In genomic region chr5:132110930-132111329, GRCh38 we compare ENCODE assay signal across 23 cellular contexts. TPM values are rescaled to one million over a fixed set of nuclear protein-coding genes. Genes with fewer than 3 reads are reported as not detected.
DNase-seq lines count a peak whose midpoint lies in the region; ATAC-seq and TF ChIP-seq lines count a peak whose summit lies in the region.
"Had no signal": no experiment of that assay in that cellular context is flagged by ENCODE, and none has a peak within 500 bp of the region (broad histone marks: within the 10 kb centered on the region; RNA-seq: fewer than 3 reads in every experiment).

No MANE protein-coding gene starts in this region.

- peaks cover 0 to 76% (median 0%) of the 10 kb centered on the region in 11 experiments; a peak in 7 of 22 replicates for H3K27me3 ChIP-seq in BLaER1 treated with 17β-estradiol and CSF1 and Interleukin-3, amounts not matched to agents 10 nM and 100 nM
- no peaks in the 10 kb centered on the region for H3K27me3 ChIP-seq in psoas muscle (ENCODE audit: insufficient read depth in 3 of 3, low read length in 2 of 3)
- H3K27me3 ChIP-seq: esophagus squamous epithelium, right atrium auricular region, uterus had no signal

- TF ChIP-seq CTCF in natural killer cell (IDR thresholded peaks at IDR 0.05) (no peak), psoas muscle (IDR thresholded peaks at IDR 0.05) (no peak)

- H3K9me3 ChIP-seq in BLaER1 treated with 17β-estradiol and CSF1 and Interleukin-3, amounts not matched to agents 10 nM and 100 nM (replicated peaks in 1 of 11): peaks cover 20 to 39% (median 24%) of the 10 kb centered on the region in 11 experiments
- H3K9me3 ChIP-seq in psoas muscle: no peaks in the 10 kb centered on the region
- H3K9me3 ChIP-seq: esophagus squamous epithelium, uterus had no signal

- H3K4me1 ChIP-seq in BLaER1 treated with 17β-estradiol and CSF1 and Interleukin-3, amounts not matched to agents 10 nM and 100 nM: peaks cover 17 to 46% (median 37%) of the 10 kb centered on the region in 10 experiments
- H3K4me1 ChIP-seq in psoas muscle: no peaks in the 10 kb centered on the region
- H3K4me1 ChIP-seq: esophagus squamous epithelium, right atrium auricular region, uterus had no signal

- ATAC-seq in activated T-helper 17 cell treated with anti-CD3 and anti-CD28 coated beads, Interleukin-2, amount 50 U/mL, for 72 hours (replicated peaks): peak; percentile 57
- ATAC-seq in natural killer cell: no peak
- no peak for ATAC-seq in psoas muscle
- ATAC-seq in GM19467 (IDR thresholded peaks at IDR 0.05; ENCODE audit: unreplicated experiment): no peak
- ATAC-seq: left ventricle myocardium superior had no signal

- no peaks in the 10 kb centered on the region for H3K9me3 Mint-ChIP-seq in activated T-helper 17 cell treated with anti-CD3 and anti-CD28 coated beads, Interleukin-2, amount 50 U/mL, for 72 hours
- no peaks in the 10 kb centered on the region for H3K9me3 Mint-ChIP-seq in natural killer cell
- H3K9me3 Mint-ChIP-seq: activated B cell treated with CpG ODN at 0.5 μM for 24 hours had no signal

- intact Hi-C loops in natural killer cell (cut with micrococcal nuclease) (no loop called here), psoas muscle (cut with DNase I) (no loop called here)

- H3K27ac Mint-ChIP-seq in activated T-helper 17 cell treated with anti-CD3 and anti-CD28 coated beads, Interleukin-2, amount 50 U/mL, for 72 hours: peak overlapping the region; percentile 84
- peak overlapping the region; percentile 51 to 56 for H3K27ac Mint-ChIP-seq in natural killer cell
- H3K27ac Mint-ChIP-seq: activated B cell treated with CpG ODN at 0.5 μM for 24 hours had no signal

- H3K9ac ChIP-seq in BLaER1 treated with 17β-estradiol and CSF1 and Interleukin-3, amounts not matched to agents 10 nM and 100 nM: no peak overlapping the region

- peak overlapping the region in 8 of 11 experiments; percentile 1 to 56 (median 36); a peak in 13 of 22 replicates for H3K4me2 ChIP-seq in BLaER1 treated with 17β-estradiol and CSF1 and Interleukin-3, amounts not matched to agents 10 nM and 100 nM

- DNase-seq in GM03348 (ENCODE audit: low spot score): peak; percentile 56
- DNase-seq in natural killer cell: no peak
- DNase-seq in psoas muscle: no peak
- DNase-seq in stimulated activated naive CD4-positive, alpha-beta T cell treated with Interleukin-2 at 50 U/mL for 16 hours (lab: John Stamatoyannopoulos, UW): no peak
- DNase-seq: activated B cell treated with CpG ODN at 0.5 μM for 24 hours; AML-193; amygdala; effector CD4-positive, alpha-beta T cell; esophagus squamous epithelium; glutamatergic neuron; left ventricle myocardium superior; NCI-H1417 treated with DMSO at 0.1 percent for 48 hours; NCI-H2171; NCI-H526 treated with DMSO at 0.1 percent for 48 hours; Right ventricle myocardium superior; uterus had no signal

- H3K4me1 Mint-ChIP-seq in activated T-helper 17 cell treated with anti-CD3 and anti-CD28 coated beads, Interleukin-2, amount 50 U/mL, for 72 hours: peaks cover 55% of the 10 kb centered on the region
- peaks cover 59 to 62% of the 10 kb centered on the region in 2 donors for H3K4me1 Mint-ChIP-seq in natural killer cell

- H3K36me3 Mint-ChIP-seq in activated T-helper 17 cell treated with anti-CD3 and anti-CD28 coated beads, Interleukin-2, amount 50 U/mL, for 72 hours (ENCODE audit: low read depth): no peaks in the 10 kb centered on the region
- H3K36me3 Mint-ChIP-seq in natural killer cell: no peaks in the 10 kb centered on the region

- peak overlapping the region in 1 of 11 experiments; percentile 12; a peak in 1 of 22 replicates for H3K27ac ChIP-seq in BLaER1 treated with 17β-estradiol and CSF1 and Interleukin-3, amounts not matched to agents 10 nM and 100 nM
- H3K27ac ChIP-seq in psoas muscle: no peak overlapping the region
- H3K27ac ChIP-seq: esophagus squamous epithelium, right atrium auricular region, uterus had no signal

- no peak overlapping the region for H3K4me3 ChIP-seq in BLaER1 treated with 17β-estradiol and CSF1 and Interleukin-3, amounts not matched to agents 10 nM and 100 nM
- H3K4me3 ChIP-seq in psoas muscle: no peak overlapping the region
- H3K4me3 ChIP-seq: esophagus squamous epithelium, right atrium auricular region, uterus had no signal

- no peaks in the 10 kb centered on the region; a peak in 1 of 22 replicates for H3K36me3 ChIP-seq in BLaER1 treated with 17β-estradiol and CSF1 and Interleukin-3, amounts not matched to agents 10 nM and 100 nM
- H3K36me3 ChIP-seq in psoas muscle (ENCODE audit: insufficient read depth in 1 of 2, low read depth in 1 of 2): no peaks in the 10 kb centered on the region
- H3K36me3 ChIP-seq: esophagus squamous epithelium, right atrium auricular region, uterus had no signal

- H4K20me1 ChIP-seq in BLaER1 treated with 17β-estradiol and CSF1 and Interleukin-3, amounts not matched to agents 10 nM and 100 nM: peaks cover 0 to 25% (median 0%) of the 10 kb centered on the region in 11 experiments; a peak in 2 of 22 replicates

- H3K27me3 Mint-ChIP-seq in activated T-helper 17 cell treated with anti-CD3 and anti-CD28 coated beads, Interleukin-2, amount 50 U/mL, for 72 hours: no peaks in the 10 kb centered on the region
- no peaks in the 10 kb centered on the region for H3K27me3 Mint-ChIP-seq in natural killer cell (ENCODE audit: low read depth in 2 of 2)
- H3K27me3 Mint-ChIP-seq: activated B cell treated with CpG ODN at 0.5 μM for 24 hours had no signal

- H3K4me3 Mint-ChIP-seq in activated T-helper 17 cell treated with anti-CD3 and anti-CD28 coated beads, Interleukin-2, amount 50 U/mL, for 72 hours: peak overlapping the region; percentile 77
- no peak overlapping the region for H3K4me3 Mint-ChIP-seq in natural killer cell
- H3K4me3 Mint-ChIP-seq: activated B cell treated with CpG ODN at 0.5 μM for 24 hours had no signal

RNA-seq across cellular contexts. Expression of gene CSF2, which starts 37.3 kb away (rescaled TPM):
- 100 to 1,000 TPM in 1 of 2 donors, 10 to 100 TPM in 1; 14.6 to 159 TPM for total RNA-seq in activated T-helper 17 cell treated with anti-CD3 and anti-CD28 coated beads, Interleukin-2, amount 50 U/mL, for 72 hours
- 1 to 10 TPM in 1 of 3 donors, under 1 TPM in 2; 0.65 to 1.2 (median 0.82) TPM for total RNA-seq in natural killer cell
- total RNA-seq in psoas muscle: not detected
- under 1 TPM in 1 of 3 donors, not detected in 2; 0.14 TPM for polyA plus RNA-seq in psoas muscle
- total RNA-seq: activated B cell treated with CpG ODN at 0.5 μM for 24 hours, esophagus squamous epithelium, G401, HT1080, left ventricle myocardium superior, mucosa of gallbladder, right atrium auricular region, Right ventricle myocardium superior, uterus had no signal

RNA-seq across cellular contexts. Expression of gene IL3, which starts 50.5 kb away (rescaled TPM):
- 1 to 10 TPM in 1 of 2 donors, under 1 TPM in 1; 0.32 to 9.0 TPM for total RNA-seq in activated T-helper 17 cell treated with anti-CD3 and anti-CD28 coated beads, Interleukin-2, amount 50 U/mL, for 72 hours
- total RNA-seq in natural killer cell (not detected), psoas muscle (not detected)
- polyA plus RNA-seq in psoas muscle: not detected
- total RNA-seq: activated B cell treated with CpG ODN at 0.5 μM for 24 hours, esophagus squamous epithelium, G401, HT1080, left ventricle myocardium superior, mucosa of gallbladder, right atrium auricular region, Right ventricle myocardium superior, uterus had no signal

Comparison
In these comparisons a context has a peak if more than half of its experiments do, and no peak if none do; other contexts are left out.
1. RNA of gene CSF2, which starts 37.3 kb away (total RNA-seq): 14.6 to 159 TPM in activated T-helper 17 cell treated with anti-CD3 and anti-CD28 coated beads, Interleukin-2, amount 50 U/mL, for 72 hours; 0.65 to 1.2 TPM in natural killer cell and not detected in psoas muscle; every median in the first group is over 4 times any median in the second.